In the genomic region with DNA sequence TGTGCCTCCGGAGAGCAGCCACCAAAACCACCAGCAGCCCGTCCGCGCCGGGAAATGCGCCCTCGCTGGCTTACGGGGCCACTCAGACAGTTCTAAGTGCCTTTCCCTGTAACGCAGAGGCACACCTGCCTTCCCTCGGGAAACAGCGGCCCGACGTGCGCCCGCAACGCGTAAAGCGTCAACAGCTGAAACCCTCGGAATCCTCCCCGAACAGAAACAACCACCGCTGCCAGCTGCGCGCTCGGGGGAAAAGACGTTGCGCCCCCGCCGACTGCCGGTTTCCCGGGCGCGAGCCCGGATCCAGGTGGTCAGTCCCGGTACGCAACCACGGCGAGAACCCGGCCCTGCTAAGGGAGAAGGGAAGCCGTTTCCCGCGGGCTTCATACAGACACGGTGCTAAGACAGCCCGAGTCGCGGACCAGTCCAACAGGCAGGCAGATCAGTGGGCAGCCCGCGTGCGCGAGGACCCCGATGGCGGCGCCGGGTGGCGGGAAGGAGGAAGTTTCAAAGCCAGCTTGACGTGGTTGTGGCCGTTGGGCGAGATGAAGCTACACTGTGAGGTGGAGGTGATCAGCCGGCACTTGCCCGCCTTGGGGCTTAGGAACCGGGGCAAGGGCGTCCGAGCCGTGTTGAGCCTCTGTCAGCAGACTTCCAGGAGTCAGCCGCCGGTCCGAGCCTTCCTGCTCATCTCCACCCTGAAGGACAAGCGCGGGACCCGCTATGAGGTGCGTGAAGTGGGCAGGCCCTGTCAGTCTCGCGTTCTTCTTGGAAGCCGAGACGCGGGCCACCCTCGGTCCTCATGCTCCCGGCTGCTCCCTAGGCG, we compare ENCODE assay signal across 1 cellular context.
TF ChIP-seq lines count a peak whose summit lies in the region.

A gene with protein sequence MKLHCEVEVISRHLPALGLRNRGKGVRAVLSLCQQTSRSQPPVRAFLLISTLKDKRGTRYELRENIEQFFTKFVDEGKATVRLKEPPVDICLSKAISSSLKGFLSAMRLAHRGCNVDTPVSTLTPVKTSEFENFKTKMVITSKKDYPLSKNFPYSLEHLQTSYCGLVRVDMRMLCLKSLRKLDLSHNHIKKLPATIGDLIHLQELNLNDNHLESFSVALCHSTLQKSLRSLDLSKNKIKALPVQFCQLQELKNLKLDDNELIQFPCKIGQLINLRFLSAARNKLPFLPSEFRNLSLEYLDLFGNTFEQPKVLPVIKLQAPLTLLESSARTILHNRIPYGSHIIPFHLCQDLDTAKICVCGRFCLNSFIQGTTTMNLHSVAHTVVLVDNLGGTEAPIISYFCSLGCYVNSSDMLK (plus strand): TSS at position 462 of the 823 bp plus-strand sequence. CDS start 81 bp downstream, at position 543.

TF ChIP-seq in K562, 482 proteins besides CTCF, POLR2A, EP300 and RAD21 (continued from another document and continues in another):
- 0 out of 2 replicates have a peak, but pooled peaks have one; percentile 1 for TF ChIP-seq BHLHE40 (IDR thresholded peaks at IDR 0.05; ENCODE audit: low read length)
- no peak for TF ChIP-seq ATF1 (CRISPR knock-in tag; IDR thresholded peaks at IDR 0.05)
- peak; percentile 70 for TF ChIP-seq ATF1 (tag; IDR thresholded peaks at IDR 0.05)
- no peak for TF ChIP-seq FOXK2 (conservative IDR thresholded peaks at IDR 0.05 in 1 of 2, IDR thresholded peaks at IDR 0.05 in 1 of 2; ENCODE audit: low read depth in 2 of 2)
- TF ChIP-seq NFIC (IDR thresholded peaks at IDR 0.05) = peak; percentile 66
- TF ChIP-seq CREM (IDR thresholded peaks at IDR 0.05; ENCODE audit: low read depth) = peak; percentile 46; the same call in 1 of the 2 replicates
- TF ChIP-seq PML (IDR thresholded peaks at IDR 0.05; ENCODE audit: low read length) = no peak
- TF ChIP-seq ZNF444 (CRISPR knock-in tag; IDR thresholded peaks at IDR 0.05) = no peak
- peak; percentile 84 for TF ChIP-seq TAF7 (tag; IDR thresholded peaks at IDR 0.05)
- 0 out of 2 replicates have a peak, but pooled peaks have one; percentile 17 for TF ChIP-seq NKRF (IDR thresholded peaks at IDR 0.05; ENCODE audit: borderline replicate concordance)
- no peak for TF ChIP-seq ZNF316 (IDR thresholded peaks at IDR 0.05)
- TF ChIP-seq MCM7 (IDR thresholded peaks at IDR 0.05) = no peak
- TF ChIP-seq E2F1 (CRISPR knock-in tag; IDR thresholded peaks at IDR 0.05) = peak; percentile 88
- 0 out of 2 replicates have a peak, but pooled peaks have one; percentile 59 for TF ChIP-seq ZZZ3 (IDR thresholded peaks at IDR 0.05)
- 0 out of 2 replicates have a peak, but pooled peaks have one; percentile 16 for TF ChIP-seq MTA1 (IDR thresholded peaks at IDR 0.05; ENCODE audit: borderline replicate concordance)
- peak; percentile 68 to 93 (median 87) for TF ChIP-seq YY1 (IDR thresholded peaks at IDR 0.05; ENCODE audit: borderline replicate concordance in 1 of 3, control insufficient read depth in 1 of 3, extremely low read depth in 1 of 3, insufficient read depth in 3 of 3, insufficient read length in 1 of 3, insufficient replicate concordance in 2 of 3, low read depth in 1 of 3, low read length in 2 of 3)
- peak; percentile 81 for TF ChIP-seq SAP30 (IDR thresholded peaks at IDR 0.05; ENCODE audit: borderline replicate concordance, insufficient read depth, low read depth, low read length, poor library complexity, severe bottlenecking)
- TF ChIP-seq MEIS2 (IDR thresholded peaks at IDR 0.05; ENCODE audit: partially characterized antibody) = peak; percentile 20
- TF ChIP-seq NEUROD1 (IDR thresholded peaks at IDR 0.05; ENCODE audit: borderline replicate concordance, low read depth, low read length, partially characterized antibody) = peak; percentile 25
- TF ChIP-seq, protein P1, sequence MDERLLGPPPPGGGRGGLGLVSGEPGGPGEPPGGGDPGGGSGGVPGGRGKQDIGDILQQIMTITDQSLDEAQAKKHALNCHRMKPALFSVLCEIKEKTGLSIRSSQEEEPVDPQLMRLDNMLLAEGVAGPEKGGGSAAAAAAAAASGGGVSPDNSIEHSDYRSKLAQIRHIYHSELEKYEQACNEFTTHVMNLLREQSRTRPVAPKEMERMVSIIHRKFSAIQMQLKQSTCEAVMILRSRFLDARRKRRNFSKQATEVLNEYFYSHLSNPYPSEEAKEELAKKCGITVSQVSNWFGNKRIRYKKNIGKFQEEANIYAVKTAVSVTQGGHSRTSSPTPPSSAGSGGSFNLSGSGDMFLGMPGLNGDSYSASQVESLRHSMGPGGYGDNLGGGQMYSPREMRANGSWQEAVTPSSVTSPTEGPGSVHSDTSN (CRISPR knock-in tag; IDR thresholded peaks at IDR 0.05; ENCODE audit: low read depth) = no peak
- TF ChIP-seq, protein P1 (tag; conservative IDR thresholded peaks at IDR 0.05; ENCODE audit: low read depth) = no peak
- TF ChIP-seq RBM14 (IDR thresholded peaks at IDR 0.05; ENCODE audit: borderline replicate concordance, insufficient read depth, low read depth, low read length) = 0 out of 2 replicates have a peak, but pooled peaks have one; percentile 73
- TF ChIP-seq L3MBTL2 (IDR thresholded peaks at IDR 0.05) = peak; percentile 81
- TF ChIP-seq ZNF639 (CRISPR knock-in tag; conservative IDR thresholded peaks at IDR 0.05 in 1 of 2, IDR thresholded peaks at IDR 0.05 in 1 of 2) = peak in 1 of 2 experiments; percentile 73; a peak in 2 of 4 replicates
- TF ChIP-seq MYC (IDR thresholded peaks at IDR 0.05; ENCODE audit: low read depth, low read length) = peak; percentile 77
- no peak for TF ChIP-seq MYC (CRISPR knock-in tag; IDR thresholded peaks at IDR 0.05; ENCODE audit: borderline replicate concordance, low read depth)
- TF ChIP-seq SMAD4 (CRISPR knock-in tag; conservative IDR thresholded peaks at IDR 0.05) = peak; percentile 23; the same call in 1 of the 2 replicates
- peak; percentile 58; the same call in 1 of the 2 replicates for TF ChIP-seq TOE1 (IDR thresholded peaks at IDR 0.05; ENCODE audit: borderline replicate concordance)
- no peak for TF ChIP-seq TOE1 (CRISPR knock-in tag; IDR thresholded peaks at IDR 0.05; ENCODE audit: borderline replicate concordance, low read depth)
- peak; percentile 18; the same call in 1 of the 2 replicates for TF ChIP-seq ARID1B (IDR thresholded peaks at IDR 0.05)
- TF ChIP-seq PCBP1 (IDR thresholded peaks at IDR 0.05; ENCODE audit: low read depth, low read length, poor library complexity, severe bottlenecking) = peak; percentile 30
- peak; percentile 94 for TF ChIP-seq TAF9B (IDR thresholded peaks at IDR 0.05; ENCODE audit: partially characterized antibody)
- peak; percentile 73 for TF ChIP-seq ZNF395 (CRISPR knock-in tag; IDR thresholded peaks at IDR 0.05)
- TF ChIP-seq HMGN3 (IDR thresholded peaks at IDR 0.05; ENCODE audit: borderline replicate concordance, extremely low read depth, insufficient read length, low read depth, low read length) = peak; percentile 18
- TF ChIP-seq, protein P2, sequence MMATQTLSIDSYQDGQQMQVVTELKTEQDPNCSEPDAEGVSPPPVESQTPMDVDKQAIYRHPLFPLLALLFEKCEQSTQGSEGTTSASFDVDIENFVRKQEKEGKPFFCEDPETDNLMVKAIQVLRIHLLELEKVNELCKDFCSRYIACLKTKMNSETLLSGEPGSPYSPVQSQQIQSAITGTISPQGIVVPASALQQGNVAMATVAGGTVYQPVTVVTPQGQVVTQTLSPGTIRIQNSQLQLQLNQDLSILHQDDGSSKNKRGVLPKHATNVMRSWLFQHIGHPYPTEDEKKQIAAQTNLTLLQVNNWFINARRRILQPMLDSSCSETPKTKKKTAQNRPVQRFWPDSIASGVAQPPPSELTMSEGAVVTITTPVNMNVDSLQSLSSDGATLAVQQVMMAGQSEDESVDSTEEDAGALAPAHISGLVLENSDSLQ (IDR thresholded peaks at IDR 0.05) = peak; percentile 81
- peak; percentile 86 for TF ChIP-seq FOXP1 (CRISPR knock-in tag; IDR thresholded peaks at IDR 0.05)
- no peak for TF ChIP-seq ZNF77 (CRISPR knock-in tag; IDR thresholded peaks at IDR 0.05)
- TF ChIP-seq, protein P3, sequence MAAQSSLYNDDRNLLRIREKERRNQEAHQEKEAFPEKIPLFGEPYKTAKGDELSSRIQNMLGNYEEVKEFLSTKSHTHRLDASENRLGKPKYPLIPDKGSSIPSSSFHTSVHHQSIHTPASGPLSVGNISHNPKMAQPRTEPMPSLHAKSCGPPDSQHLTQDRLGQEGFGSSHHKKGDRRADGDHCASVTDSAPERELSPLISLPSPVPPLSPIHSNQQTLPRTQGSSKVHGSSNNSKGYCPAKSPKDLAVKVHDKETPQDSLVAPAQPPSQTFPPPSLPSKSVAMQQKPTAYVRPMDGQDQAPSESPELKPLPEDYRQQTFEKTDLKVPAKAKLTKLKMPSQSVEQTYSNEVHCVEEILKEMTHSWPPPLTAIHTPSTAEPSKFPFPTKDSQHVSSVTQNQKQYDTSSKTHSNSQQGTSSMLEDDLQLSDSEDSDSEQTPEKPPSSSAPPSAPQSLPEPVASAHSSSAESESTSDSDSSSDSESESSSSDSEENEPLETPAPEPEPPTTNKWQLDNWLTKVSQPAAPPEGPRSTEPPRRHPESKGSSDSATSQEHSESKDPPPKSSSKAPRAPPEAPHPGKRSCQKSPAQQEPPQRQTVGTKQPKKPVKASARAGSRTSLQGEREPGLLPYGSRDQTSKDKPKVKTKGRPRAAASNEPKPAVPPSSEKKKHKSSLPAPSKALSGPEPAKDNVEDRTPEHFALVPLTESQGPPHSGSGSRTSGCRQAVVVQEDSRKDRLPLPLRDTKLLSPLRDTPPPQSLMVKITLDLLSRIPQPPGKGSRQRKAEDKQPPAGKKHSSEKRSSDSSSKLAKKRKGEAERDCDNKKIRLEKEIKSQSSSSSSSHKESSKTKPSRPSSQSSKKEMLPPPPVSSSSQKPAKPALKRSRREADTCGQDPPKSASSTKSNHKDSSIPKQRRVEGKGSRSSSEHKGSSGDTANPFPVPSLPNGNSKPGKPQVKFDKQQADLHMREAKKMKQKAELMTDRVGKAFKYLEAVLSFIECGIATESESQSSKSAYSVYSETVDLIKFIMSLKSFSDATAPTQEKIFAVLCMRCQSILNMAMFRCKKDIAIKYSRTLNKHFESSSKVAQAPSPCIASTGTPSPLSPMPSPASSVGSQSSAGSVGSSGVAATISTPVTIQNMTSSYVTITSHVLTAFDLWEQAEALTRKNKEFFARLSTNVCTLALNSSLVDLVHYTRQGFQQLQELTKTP (IDR thresholded peaks at IDR 0.05; ENCODE audit: low read depth in 1 of 2, partially characterized antibody in 2 of 2) = peak in 1 of 2 experiments; percentile 41
- TF ChIP-seq, protein P4, sequence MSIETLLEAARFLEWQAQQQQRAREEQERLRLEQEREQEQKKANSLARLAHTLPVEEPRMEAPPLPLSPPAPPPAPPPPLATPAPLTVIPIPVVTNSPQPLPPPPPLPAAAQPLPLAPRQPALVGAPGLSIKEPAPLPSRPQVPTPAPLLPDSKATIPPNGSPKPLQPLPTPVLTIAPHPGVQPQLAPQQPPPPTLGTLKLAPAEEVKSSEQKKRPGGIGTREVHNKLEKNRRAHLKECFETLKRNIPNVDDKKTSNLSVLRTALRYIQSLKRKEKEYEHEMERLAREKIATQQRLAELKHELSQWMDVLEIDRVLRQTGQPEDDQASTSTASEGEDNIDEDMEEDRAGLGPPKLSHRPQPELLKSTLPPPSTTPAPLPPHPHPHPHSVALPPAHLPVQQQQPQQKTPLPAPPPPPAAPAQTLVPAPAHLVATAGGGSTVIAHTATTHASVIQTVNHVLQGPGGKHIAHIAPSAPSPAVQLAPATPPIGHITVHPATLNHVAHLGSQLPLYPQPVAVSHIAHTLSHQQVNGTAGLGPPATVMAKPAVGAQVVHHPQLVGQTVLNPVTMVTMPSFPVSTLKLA (conservative IDR thresholded peaks at IDR 0.05) = peak; percentile 75 to 80; a peak in 3 of 4 replicates
